Comparison of ENCODE assay signal across 1 cellular context in genomic region chrX:31860686-31861085, GRCh38.
TF ChIP-seq lines count a peak whose summit lies in the region.

No MANE protein-coding gene starts in this region.

TF ChIP-seq in endothelial cell of umbilical vein, 7 proteins besides CTCF, POLR2A, EP300 and RAD21 (continued from another document):
- no peak for TF ChIP-seq MAX (IDR thresholded peaks at IDR 0.05; ENCODE audit: insufficient read depth, insufficient read length)
- TF ChIP-seq JUN (IDR thresholded peaks at IDR 0.05; ENCODE audit: borderline replicate concordance, insufficient read depth, insufficient read length, low read depth) = no peak
- TF ChIP-seq FOS (IDR thresholded peaks at IDR 0.05; ENCODE audit: borderline replicate concordance, insufficient read depth, low read length) = no peak
- no peak for TF ChIP-seq GATA2 (IDR thresholded peaks at IDR 0.05; ENCODE audit: insufficient read depth, insufficient read length, low read depth, low read length)
- TF ChIP-seq EZH2 (IDR thresholded peaks at IDR 0.05; ENCODE audit: borderline replicate concordance, low read depth, low read length, severe bottlenecking) = no peak
